In the genomic region with DNA sequence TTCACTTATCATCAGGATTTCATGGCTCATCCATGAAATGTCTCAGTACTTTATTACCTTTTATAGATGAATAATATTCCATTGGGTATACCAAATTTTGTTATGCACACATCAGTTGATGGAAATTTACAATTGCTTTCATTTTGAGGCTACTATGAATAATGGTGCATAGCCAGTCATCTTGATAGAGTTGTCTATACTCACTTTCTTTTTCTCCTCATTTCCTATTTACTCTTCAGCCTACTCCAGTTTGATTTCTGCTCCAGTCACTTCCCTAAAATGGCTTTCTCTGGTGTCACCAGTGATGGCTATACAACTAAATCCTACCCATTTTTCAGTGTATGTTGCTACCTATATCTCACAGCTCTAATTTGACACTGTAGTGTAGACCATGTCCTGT, we compare ENCODE assay signal across 16 cellular contexts.
"Had no signal": no experiment of that assay in that cellular context is flagged by ENCODE, and none has a peak within 500 bp of the region (broad histone marks: within the 10 kb centered on the region; RNA-seq: fewer than 3 reads in every experiment).

No MANE protein-coding gene starts in this region.

- H3K27ac Mint-ChIP-seq: activated CD4-positive, alpha-beta memory T cell treated with anti-CD3 and anti-CD28 coated beads for 36 hours; activated CD4-positive, alpha-beta T cell treated with anti-CD3 and anti-CD28 coated beads for 36 hours; activated naive CD8-positive, alpha-beta T cell treated with anti-CD3 and anti-CD28 coated beads, Interleukin-2, amount 50 U/mL, for 24 hours; activated T-helper 17 cell treated with anti-CD3 and anti-CD28 coated beads, Interleukin-2, amount 50 U/mL, for 72 hours; brain; memory B cell; progenitor cell of endocrine pancreas; WTC11 had no signal

- DNase-seq: activated CD4-positive, alpha-beta memory T cell treated with anti-CD3 and anti-CD28 coated beads for 36 hours; activated CD4-positive, alpha-beta T cell treated with anti-CD3 and anti-CD28 coated beads for 36 hours; activated naive CD4-positive, alpha-beta T cell treated with Interleukin-2 at 50 U/mL for 16 hours; activated naive CD8-positive, alpha-beta T cell treated with anti-CD3 and anti-CD28 coated beads, Interleukin-2, amount 50 U/mL, for 24 hours; activated T-cell treated with anti-CD3 and anti-CD28 coated beads, Interleukin-2, amount 50 U/mL, for 1 hour; anterior cingulate cortex; central memory CD4-positive, alpha-beta T cell; colonic mucosa; foreskin keratinocyte; stimulated activated naive CD4-positive, alpha-beta T cell; thyroid gland had no signal

- H3K27me3 Mint-ChIP-seq: activated CD4-positive, alpha-beta memory T cell treated with anti-CD3 and anti-CD28 coated beads for 36 hours; activated CD4-positive, alpha-beta T cell treated with anti-CD3 and anti-CD28 coated beads for 36 hours; activated naive CD8-positive, alpha-beta T cell treated with anti-CD3 and anti-CD28 coated beads, Interleukin-2, amount 50 U/mL, for 24 hours; activated T-helper 17 cell treated with anti-CD3 and anti-CD28 coated beads, Interleukin-2, amount 50 U/mL, for 72 hours; brain; memory B cell had no signal

- H3K4me3 Mint-ChIP-seq: activated CD4-positive, alpha-beta memory T cell treated with anti-CD3 and anti-CD28 coated beads for 36 hours; activated CD4-positive, alpha-beta T cell treated with anti-CD3 and anti-CD28 coated beads for 36 hours; activated naive CD8-positive, alpha-beta T cell treated with anti-CD3 and anti-CD28 coated beads, Interleukin-2, amount 50 U/mL, for 24 hours; activated T-helper 17 cell treated with anti-CD3 and anti-CD28 coated beads, Interleukin-2, amount 50 U/mL, for 72 hours; brain; memory B cell; WTC11 had no signal

- H3K4me1 Mint-ChIP-seq: activated CD4-positive, alpha-beta T cell treated with anti-CD3 and anti-CD28 coated beads for 36 hours; activated naive CD8-positive, alpha-beta T cell treated with anti-CD3 and anti-CD28 coated beads, Interleukin-2, amount 50 U/mL, for 24 hours; activated T-helper 17 cell treated with anti-CD3 and anti-CD28 coated beads, Interleukin-2, amount 50 U/mL, for 72 hours; memory B cell had no signal

- H3K9me3 Mint-ChIP-seq: activated CD4-positive, alpha-beta memory T cell treated with anti-CD3 and anti-CD28 coated beads for 36 hours; activated naive CD8-positive, alpha-beta T cell treated with anti-CD3 and anti-CD28 coated beads, Interleukin-2, amount 50 U/mL, for 24 hours; brain; WTC11 had no signal

- H3K36me3 Mint-ChIP-seq: activated CD4-positive, alpha-beta memory T cell treated with anti-CD3 and anti-CD28 coated beads for 36 hours; brain; memory B cell; WTC11 had no signal

- ATAC-seq: activated CD4-positive, alpha-beta T cell treated with anti-CD3 and anti-CD28 coated beads for 36 hours; activated naive CD8-positive, alpha-beta T cell treated with anti-CD3 and anti-CD28 coated beads, Interleukin-2, amount 50 U/mL, for 24 hours; activated T-helper 17 cell treated with anti-CD3 and anti-CD28 coated beads, Interleukin-2, amount 50 U/mL, for 72 hours; foreskin keratinocyte; WTC11 had no signal
